Comparison of ENCODE assay signal across 15 cellular contexts in the genomic region with DNA sequence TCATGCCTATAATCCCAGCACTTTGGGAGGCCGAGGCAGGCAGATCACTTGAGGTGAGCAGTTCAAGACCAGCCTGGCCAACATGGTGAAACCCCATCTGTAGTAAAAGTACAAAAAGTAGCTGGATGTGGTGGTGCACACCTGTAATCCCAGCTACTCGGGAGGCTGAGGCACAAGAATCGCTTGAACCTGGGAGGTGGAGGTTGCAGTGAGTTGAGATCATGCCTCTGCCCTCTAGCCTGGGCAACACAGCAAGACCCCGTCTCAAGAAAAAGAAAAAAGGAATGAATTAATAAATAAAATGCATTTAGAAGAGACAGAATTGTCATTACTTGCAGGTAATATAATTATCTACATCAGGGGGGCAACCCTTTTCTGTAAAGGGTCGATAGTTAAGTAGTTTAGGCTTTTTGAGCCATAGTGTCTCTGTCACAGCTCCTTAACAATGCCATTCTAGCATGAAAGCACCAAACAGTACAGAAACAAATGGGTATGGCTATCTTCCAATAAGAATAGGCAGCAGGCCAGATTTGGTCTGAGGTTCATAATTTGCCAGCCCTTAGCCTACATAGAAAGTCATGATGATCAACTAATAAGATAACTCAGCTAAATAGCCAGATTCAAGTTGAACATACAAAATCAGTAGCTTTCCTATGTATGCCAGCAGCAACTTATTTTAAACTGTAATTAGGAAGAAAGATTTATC. TPM values are rescaled to one million over a fixed set of nuclear protein-coding genes. Genes with fewer than 3 reads are reported as not detected.
DNase-seq lines count a peak whose midpoint lies in the region; TF ChIP-seq lines count a peak whose summit lies in the region.
"Had no signal": no experiment of that assay in that cellular context is flagged by ENCODE, and none has a peak within 500 bp of the region (broad histone marks: within the 10 kb centered on the region; RNA-seq: fewer than 3 reads in every experiment).

No MANE protein-coding gene starts in this region.

- H3K4me1 ChIP-seq in osteoblast (ENCODE audit: insufficient read depth, low read length) (no peaks in the 10 kb centered on the region), hepatocyte (ENCODE audit: insufficient read depth) (no peaks in the 10 kb centered on the region), esophagus muscularis mucosa (peaks cover 4 to 14% (median 11%) of the 10 kb centered on the region in 4 donors)

- H4K20me1 ChIP-seq in osteoblast (ENCODE audit: insufficient read depth, low read length): peaks cover 4% of the 10 kb centered on the region
- H4K20me1 ChIP-seq in hepatocyte (ENCODE audit: insufficient read depth, poor library complexity, severe bottlenecking): peaks cover 3% of the 10 kb centered on the region

- H3K4me3 ChIP-seq in osteoblast (ENCODE audit: insufficient read depth, low read length) (no peak overlapping the region), hepatocyte (no peak overlapping the region), esophagus muscularis mucosa (no peak overlapping the region)
- H3K4me3 ChIP-seq: dorsolateral prefrontal cortex, gastroesophageal sphincter had no signal

- H3K27me3 ChIP-seq in osteoblast (ENCODE audit: insufficient read depth, low read length): no peaks in the 10 kb centered on the region
- H3K27me3 ChIP-seq in hepatocyte: no peaks in the 10 kb centered on the region
- H3K27me3 ChIP-seq in esophagus muscularis mucosa: no peaks in the 10 kb centered on the region
- H3K27me3 ChIP-seq: dorsolateral prefrontal cortex, gastroesophageal sphincter had no signal

- H3K9me2 ChIP-seq in hepatocyte (replicated peaks; ENCODE audit: insufficient read depth): no peaks in the 10 kb centered on the region

- DNase-seq in EH (ENCODE audit: low read depth) (peak; percentile 37), NCI-H1105 (lab: John Stamatoyannopoulos, UW) (peak; percentile 8), cerebellar cortex (ENCODE audit: low spot score) (peak; percentile 90), osteoblast (ENCODE audit: insufficient read length, low spot score, missing footprints) (peak; percentile 8), hepatocyte (ENCODE audit: low spot score) (no peak), esophagus muscularis mucosa (ENCODE audit: extremely low spot score) (no peak)
- no peak for DNase-seq in central memory CD4-positive, alpha-beta T cell
- no peak for DNase-seq in activated naive CD4-positive, alpha-beta T cell treated with anti-CD3 and anti-CD28 coated beads, Interleukin-2, amount 10 ng/mL, durations not matched to agents 7 days and 5 days
- DNase-seq: activated CD8-positive, alpha-beta memory T cell treated with anti-CD3 and anti-CD28 coated beads, Interleukin-2, amount 10 ng/mL, durations not matched to agents 7 days and 5 days; activated naive CD8-positive, alpha-beta T cell treated with anti-CD3 and anti-CD28 coated beads for 36 hours; Kasumi-1; kidney; NCI-H524 treated with DMSO at 0.1 percent for 48 hours had no signal

- intact Hi-C loops in esophagus muscularis mucosa (cut with DNase I): loop anchor here (10.0 kb wide), 1 partner anchor 46 kb away; no protein-coding TSS in a partner anchor

- no peak overlapping the region for H3K4me3 Mint-ChIP-seq in activated naive CD4-positive, alpha-beta T cell treated with anti-CD3 and anti-CD28 coated beads, Interleukin-2, amount 10 ng/mL, durations not matched to agents 7 days and 5 days
- H3K4me3 Mint-ChIP-seq: activated CD8-positive, alpha-beta memory T cell treated with anti-CD3 and anti-CD28 coated beads, Interleukin-2, amount 10 ng/mL, durations not matched to agents 7 days and 5 days; activated naive CD8-positive, alpha-beta T cell treated with anti-CD3 and anti-CD28 coated beads for 36 hours had no signal

- WGBS in hepatocyte (ENCODE audit: low lambda C conversion rate, missing lambda C conversion rate): 94% methylated on average over 5 of the region's 5 CpGs
- WGBS in esophagus muscularis mucosa: 83% methylated on average over 5 of the region's 5 CpGs

- TF ChIP-seq CTCF in osteoblast (IDR thresholded peaks at IDR 0.05; ENCODE audit: extremely low read depth, low read depth, low read length) (no peak), hepatocyte (IDR thresholded peaks at IDR 0.05; ENCODE audit: poor library complexity) (no peak), esophagus muscularis mucosa (IDR thresholded peaks at IDR 0.05) (no peak)

- peaks cover 23% of the 10 kb centered on the region for H3K36me3 Mint-ChIP-seq in activated naive CD4-positive, alpha-beta T cell treated with anti-CD3 and anti-CD28 coated beads, Interleukin-2, amount 10 ng/mL, durations not matched to agents 7 days and 5 days

- H2AFZ ChIP-seq in osteoblast (ENCODE audit: low read length): no peak overlapping the region
- no peak overlapping the region for H2AFZ ChIP-seq in hepatocyte

- H3K4me2 ChIP-seq in osteoblast (ENCODE audit: insufficient read depth, low read length) (no peak overlapping the region), hepatocyte (no peak overlapping the region)

- no peak for TF ChIP-seq EP300 in esophagus muscularis mucosa (IDR thresholded peaks at IDR 0.05)

- peaks cover 7% of the 10 kb centered on the region for H3K4me1 Mint-ChIP-seq in activated naive CD4-positive, alpha-beta T cell treated with anti-CD3 and anti-CD28 coated beads, Interleukin-2, amount 10 ng/mL, durations not matched to agents 7 days and 5 days

- no peak overlapping the region for H3K27ac ChIP-seq in osteoblast (ENCODE audit: low read depth, low read length)
- H3K27ac ChIP-seq in hepatocyte: no peak overlapping the region
- no peak overlapping the region for H3K27ac ChIP-seq in esophagus muscularis mucosa (replicated peaks in 1 of 4)
- H3K27ac ChIP-seq: gastroesophageal sphincter had no signal

- CTCF ChIA-PET in activated naive CD4-positive, alpha-beta T cell treated with anti-CD3 and anti-CD28 coated beads, Interleukin-2, amount 10 ng/mL, durations not matched to agents 7 days and 5 days (lab: Charles Lee): interaction anchor here (0.7 kb wide), 1 partner anchor 37 kb away, joined by 4 read pairs; no protein-coding TSS in a partner anchor

- H3K36me3 ChIP-seq in osteoblast (ENCODE audit: insufficient read depth, low read length) (peaks cover 9% of the 10 kb centered on the region), hepatocyte (replicated peaks; ENCODE audit: insufficient read depth, low read depth) (no peaks in the 10 kb centered on the region), esophagus muscularis mucosa (peaks cover 4 to 46% (median 25%) of the 10 kb centered on the region in 4 donors)

- no peaks in the 10 kb centered on the region for H3K9me3 ChIP-seq in osteoblast (ENCODE audit: low read depth, low read length)
- H3K9me3 ChIP-seq in hepatocyte (ENCODE audit: low read depth): no peaks in the 10 kb centered on the region
- no peaks in the 10 kb centered on the region for H3K9me3 ChIP-seq in esophagus muscularis mucosa
- H3K9me3 ChIP-seq: gastroesophageal sphincter had no signal

- TF ChIP-seq POLR2A in esophagus muscularis mucosa (IDR thresholded peaks at IDR 0.05; ENCODE audit: low read depth): no peak

- H3K79me2 ChIP-seq in osteoblast (ENCODE audit: insufficient read depth, low read length) (peaks cover 10% of the 10 kb centered on the region), hepatocyte (peaks cover 58% of the 10 kb centered on the region)

- no peak overlapping the region for H3K27ac Mint-ChIP-seq in activated naive CD4-positive, alpha-beta T cell treated with anti-CD3 and anti-CD28 coated beads, Interleukin-2, amount 10 ng/mL, durations not matched to agents 7 days and 5 days
- H3K27ac Mint-ChIP-seq: activated CD8-positive, alpha-beta memory T cell treated with anti-CD3 and anti-CD28 coated beads, Interleukin-2, amount 10 ng/mL, durations not matched to agents 7 days and 5 days; activated naive CD8-positive, alpha-beta T cell treated with anti-CD3 and anti-CD28 coated beads for 36 hours had no signal

- no peaks in the 10 kb centered on the region for H3K27me3 Mint-ChIP-seq in activated naive CD4-positive, alpha-beta T cell treated with anti-CD3 and anti-CD28 coated beads, Interleukin-2, amount 10 ng/mL, durations not matched to agents 7 days and 5 days
- H3K27me3 Mint-ChIP-seq: activated CD8-positive, alpha-beta memory T cell treated with anti-CD3 and anti-CD28 coated beads, Interleukin-2, amount 10 ng/mL, durations not matched to agents 7 days and 5 days; activated naive CD8-positive, alpha-beta T cell treated with anti-CD3 and anti-CD28 coated beads for 36 hours had no signal

- H3K9me3 Mint-ChIP-seq in activated naive CD4-positive, alpha-beta T cell treated with anti-CD3 and anti-CD28 coated beads, Interleukin-2, amount 10 ng/mL, durations not matched to agents 7 days and 5 days: no peaks in the 10 kb centered on the region
- H3K9me3 Mint-ChIP-seq: activated naive CD8-positive, alpha-beta T cell treated with anti-CD3 and anti-CD28 coated beads for 36 hours had no signal

RNA-seq across cellular contexts. Expression of a gene that starts 56.8 kb away (rescaled TPM):
- total RNA-seq in osteoblast (12.3 and 13.3 TPM in 2 replicates), hepatocyte (14.0 and 16.5 TPM in 2 replicates), esophagus muscularis mucosa (10 to 100 TPM; 20.0 to 27.9 (median 24.8) TPM)
- 15.7 and 18.8 TPM in 2 replicates for polyA plus RNA-seq in hepatocyte

Comparison
In these comparisons a context has a peak if more than half of its experiments do, and no peak if none do; other contexts are left out.
1. DNase-seq: peak in EH (single experiment), NCI-H1105 (single experiment), cerebellar cortex (single experiment) and osteoblast (single experiment); none in hepatocyte (single experiment), esophagus muscularis mucosa (single experiment), central memory CD4-positive, alpha-beta T cell (single experiment) and activated naive CD4-positive, alpha-beta T cell treated with anti-CD3 and anti-CD28 coated beads, Interleukin-2, amount 10 ng/mL, durations not matched to agents 7 days and 5 days (single experiment).